In the genomic region with DNA sequence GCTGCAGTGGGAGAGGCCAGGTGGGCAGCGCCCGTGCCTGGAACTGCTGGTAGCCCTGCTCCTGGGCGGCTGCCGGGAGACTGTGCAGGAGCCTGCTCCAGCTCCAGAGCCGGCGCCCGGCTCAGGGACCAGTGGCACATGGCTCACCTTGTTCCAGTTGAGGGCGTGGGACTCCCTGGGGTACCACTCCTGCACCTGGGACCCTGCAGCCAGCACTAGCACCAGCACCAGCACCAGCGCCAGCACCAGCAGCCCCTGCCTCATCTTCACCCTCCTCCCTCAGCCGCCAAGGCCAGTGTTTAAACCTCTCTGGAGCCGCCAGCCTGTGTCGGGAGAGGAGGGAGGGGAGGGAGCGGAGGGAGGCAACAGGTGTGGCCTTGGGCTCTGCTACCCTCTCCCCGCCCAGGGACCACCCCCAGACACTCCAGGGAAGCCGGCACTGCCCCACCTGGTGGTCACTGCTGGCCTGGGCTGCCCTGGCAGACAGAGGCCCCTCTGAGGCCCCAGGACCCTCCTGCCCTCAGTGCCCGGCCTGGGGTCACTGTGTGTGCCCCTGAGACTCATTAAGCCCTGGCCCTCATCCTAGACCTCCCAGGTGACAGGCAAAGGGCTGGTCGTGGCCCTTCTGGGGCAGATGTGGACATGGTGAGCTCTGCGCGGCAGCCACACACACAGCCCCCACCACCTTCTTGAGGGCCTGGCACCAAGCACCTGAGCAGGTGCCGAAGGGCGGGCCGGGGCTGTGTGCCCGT, we compare ENCODE assay signal across 9 cellular contexts. TPM values are rescaled to one million over a fixed set of nuclear protein-coding genes. Genes with fewer than 3 reads are reported as not detected.
A peak's percentile ranks its signal among the peaks of the same experiment; 100 is the strongest.
DNase-seq lines count a peak whose midpoint lies in the region; ATAC-seq, FAIRE-seq and TF ChIP-seq lines count a peak whose summit lies in the region.
"Had no signal": no experiment of that assay in that cellular context is flagged by ENCODE, and none has a peak within 500 bp of the region (broad histone marks: within the 10 kb centered on the region; RNA-seq: fewer than 3 reads in every experiment).

A gene (minus strand): TSS at position 301 of the 752 bp plus-strand sequence. CDS start 37 bp downstream, at position 264.

- 62% methylated on average over 14 of the region's 23 CpGs; no CpG with 5 or more reads in 1 of the 2 experiments for WGBS in H1 (ENCODE audit: extremely low coverage in 1 of 2, insufficient coverage in 1 of 2, insufficient read length in 1 of 2, insufficient replicate concordance in 2 of 2, low coverage in 1 of 2, low lambda C conversion rate in 2 of 2, missing lambda C conversion rate in 1 of 2), 2 experiments

- H3K27me3 ChIP-seq in DOHH2 (ENCODE audit: control insufficient read depth, low read length) = peaks cover 45% of the 10 kb centered on the region
- H3K27me3 ChIP-seq in H1 (replicated peaks in 1 of 4; ENCODE audit: control insufficient read depth in 3 of 4, extremely low read depth in 1 of 4, insufficient read depth in 3 of 4, low read length in 3 of 4) = peaks cover 0 to 4% (median 0%) of the 10 kb centered on the region in 4 experiments; a peak in 2 of 7 replicates

- no peaks in the 10 kb centered on the region for H3F3A ChIP-seq in DOHH2 (ENCODE audit: control insufficient read depth, insufficient read depth)

- H2BK15ac ChIP-seq in H1 (ENCODE audit: low read length) = peak within 1 kb of the TSS; percentile 75; the same call in 1 of the 2 replicates

- peak within 1 kb of the TSS; percentile 23 for H3K4ac ChIP-seq in H1 (replicated peaks; ENCODE audit: insufficient read length, low read depth, low read length)

- no peak for TF ChIP-seq POLR2A in H1 (IDR thresholded peaks at IDR 0.05; ENCODE audit: control extremely low read depth in 1 of 2, low read depth in 2 of 2, low read length in 2 of 2)

- peak within 1 kb of the TSS; percentile 75 for H3K4me2 ChIP-seq in DOHH2 (ENCODE audit: low read length)
- H3K4me2 ChIP-seq in H1 (ENCODE audit: insufficient read depth in 1 of 2, low read depth in 2 of 2, low read length in 2 of 2) = peak within 1 kb of the TSS; percentile 23 to 57; a peak in 3 of 4 replicates

- no peak within 1 kb of the TSS for H3K27ac ChIP-seq in DOHH2 (ENCODE audit: low read depth, low read length)
- H3K27ac ChIP-seq in H1 (ENCODE audit: low read depth, low read length) = no peak within 1 kb of the TSS

- peak within 1 kb of the TSS; percentile 51 for H4K8ac ChIP-seq in H1 (ENCODE audit: extremely low read depth, insufficient read depth, low read length)

- H2BK120ac ChIP-seq in H1 (replicated peaks; ENCODE audit: low read depth, low read length) = no peak within 1 kb of the TSS

- TF ChIP-seq RAD21 in H1 (IDR thresholded peaks at IDR 0.05 in 1 of 2, conservative IDR thresholded peaks at IDR 0.05 in 1 of 2; ENCODE audit: low read depth in 2 of 2, low read length in 2 of 2) = peak in 1 of 2 experiments; percentile 29; a peak in 1 of 4 replicates

- H3K79me1 ChIP-seq in H1 (ENCODE audit: low read depth, low read length) = no peaks in the 10 kb centered on the region

- 0 out of 2 replicates have a peak within 1 kb of the TSS, but pooled peaks have one; percentile 80 for H2BK20ac ChIP-seq in H1 (ENCODE audit: low read length)

- H3K4me3 Mint-ChIP-seq in progenitor cell of endocrine pancreas (ENCODE audit: low read depth) = no peak within 1 kb of the TSS

- no peak for FAIRE-seq in H1 (lab: Jason Lieb, UNC)

- H3K4me1 ChIP-seq in DOHH2 (ENCODE audit: control insufficient read depth, low read length) (peaks cover 24% of the 10 kb centered on the region), H1 (replicated peaks in 1 of 4; ENCODE audit: control insufficient read depth in 3 of 4, insufficient read depth in 4 of 4, low read length in 3 of 4) (peaks cover 0 to 20% (median 8%) of the 10 kb centered on the region in 4 experiments; a peak in 6 of 7 replicates)

- POLR2A ChIA-PET in H1 (lab: Charles Lee; ENCODE audit: partially characterized antibody) = interaction anchor here (1.2 to 11.7 kb wide), 4 partner anchors 13 to 23 kb away, joined by 3 to 137 read pairs (median 11); a partner anchor contains a TSS

- H3K14ac ChIP-seq in H1 (ENCODE audit: insufficient read length) = no peak within 1 kb of the TSS

- TF ChIP-seq EP300 in H1 (IDR thresholded peaks at IDR 0.05; ENCODE audit: borderline replicate concordance in 1 of 2, low read depth in 2 of 2, low read length in 2 of 2) = no peak

- H2BK12ac ChIP-seq in H1 (ENCODE audit: low read depth, low read length) = peak within 1 kb of the TSS; percentile 68; the same call in 1 of the 2 replicates

- ATAC-seq in HG03457 (IDR thresholded peaks at IDR 0.05; ENCODE audit: unreplicated experiment) (no peak), HG03521 (IDR thresholded peaks at IDR 0.05; ENCODE audit: unreplicated experiment) (no peak)

- CTCF ChIA-PET in H1 (lab: Charles Lee; ENCODE audit: partially characterized antibody) = interaction anchor here (0.6 to 4.8 kb wide), 10 partner anchors 8 to 41 kb away, joined by 3 to 36 read pairs (median 4); a partner anchor contains a TSS

- no peak within 1 kb of the TSS for H2BK5ac ChIP-seq in H1 (ENCODE audit: low read depth, low read length)

- H4K91ac ChIP-seq in H1 (replicated peaks; ENCODE audit: insufficient read length, low read length) = peak within 1 kb of the TSS; percentile 89

- peak within 1 kb of the TSS; percentile 19 for H3K18ac ChIP-seq in H1 (ENCODE audit: extremely low read depth, low read length)

- H3K36me3 ChIP-seq in DOHH2 (ENCODE audit: control insufficient read depth, low read length) (no peaks in the 10 kb centered on the region), H1 (ENCODE audit: control insufficient read depth in 2 of 4, insufficient read depth in 4 of 4, low read length in 3 of 4) (no peaks in the 10 kb centered on the region)

- H4K20me1 ChIP-seq in DOHH2 (ENCODE audit: control insufficient read depth, insufficient read depth, low read depth, low read length) = no peaks in the 10 kb centered on the region
- no peaks in the 10 kb centered on the region for H4K20me1 ChIP-seq in H1 (replicated peaks in 1 of 2; ENCODE audit: control insufficient read depth in 1 of 2, insufficient read depth in 2 of 2, low read length in 2 of 2)

- no peaks in the 10 kb centered on the region for H3K4me1 Mint-ChIP-seq in progenitor cell of endocrine pancreas (ENCODE audit: low read depth)

- H2AK5ac ChIP-seq in H1 (ENCODE audit: low read depth, low read length) = no peak within 1 kb of the TSS

- H3K9me3 ChIP-seq in DOHH2 (ENCODE audit: control insufficient read depth, insufficient read depth, low read length) = no peaks in the 10 kb centered on the region
- no peaks in the 10 kb centered on the region; a peak in 1 of 4 replicates for H3K9me3 ChIP-seq in H1 (ENCODE audit: insufficient read depth in 2 of 2, low read depth in 1 of 2, low read length in 1 of 2)

- no peak within 1 kb of the TSS for H3K9ac ChIP-seq in H1 (replicated peaks in 1 of 4; ENCODE audit: extremely low read depth in 1 of 4, low read depth in 3 of 4, low read length in 3 of 4)

- no peak within 1 kb of the TSS for H2AFZ ChIP-seq in H1 (ENCODE audit: low read length)

- peak; percentile 82 for DNase-seq in NCI-H82 (lab: John Stamatoyannopoulos, UW)
- peak in 1 of 2 experiments; percentile 89 for DNase-seq in H1 (ENCODE audit: low read depth in 1 of 2, low spot score in 2 of 2)
- DNase-seq in progenitor cell of endocrine pancreas (ENCODE audit: low spot score, unreplicated experiment) = peak; percentile 75
- DNase-seq in putamen (ENCODE audit: low spot score) = no peak
- DNase-seq in NCI-H2107 treated with DMSO at 0.1 percent for 48 hours (lab: John Stamatoyannopoulos, UW; ENCODE audit: unreplicated experiment) = no peak
- DNase-seq: MV-4-11 had no signal

- no peak for TF ChIP-seq CTCF in DOHH2 (IDR thresholded peaks at IDR 0.05; ENCODE audit: low read depth, low read length, poor library complexity, severe bottlenecking)
- peak in 2 of 3 experiments; percentile 58 to 72; a peak in 3 of 4 replicates for TF ChIP-seq CTCF in H1 (IDR thresholded peaks at IDR 0.05; ENCODE audit: control extremely low read depth in 1 of 3, insufficient read depth in 1 of 3, low read depth in 1 of 3, low read length in 3 of 3)
- peak; percentile 85 for TF ChIP-seq CTCF in progenitor cell of endocrine pancreas (IDR thresholded peaks at IDR 0.05; ENCODE audit: unreplicated experiment)

- no peak within 1 kb of the TSS for H3K27ac Mint-ChIP-seq in progenitor cell of endocrine pancreas

- H3K23ac ChIP-seq in H1 (ENCODE audit: insufficient read length) = no peak within 1 kb of the TSS

- H3K79me2 ChIP-seq in DOHH2 (ENCODE audit: control insufficient read depth, low read length) (no peaks in the 10 kb centered on the region), H1 (ENCODE audit: control insufficient read depth in 1 of 2, insufficient read depth in 2 of 2, low read length in 2 of 2) (no peaks in the 10 kb centered on the region)

- no peaks in the 10 kb centered on the region for H3K9me2 ChIP-seq in DOHH2 (replicated peaks; ENCODE audit: control insufficient read depth, low read length)

- H3K56ac ChIP-seq in H1 (replicated peaks; ENCODE audit: insufficient read length, low read depth, low read length) = no peak within 1 kb of the TSS

- no peaks in the 10 kb centered on the region for H3K36me3 Mint-ChIP-seq in progenitor cell of endocrine pancreas (ENCODE audit: insufficient read depth)

- H3K23me2 ChIP-seq in H1 (ENCODE audit: low read depth, low read length) = no peaks in the 10 kb centered on the region; the same call in 1 of the 2 replicates

- peak within 1 kb of the TSS; percentile 33 for H4K5ac ChIP-seq in H1 (ENCODE audit: insufficient read length, low read depth, low read length)

- peak within 1 kb of the TSS; percentile 59 for H3K4me3 ChIP-seq in DOHH2 (ENCODE audit: low read length)
- H3K4me3 ChIP-seq in H1 (ENCODE audit: extremely low read depth in 1 of 4, insufficient read depth in 2 of 4, low read depth in 3 of 4, low read length in 4 of 4) = peak within 1 kb of the TSS in 2 of 4 experiments; percentile 19 to 47; a peak in 2 of 8 replicates

- no peaks in the 10 kb centered on the region for H3K9me3 Mint-ChIP-seq in progenitor cell of endocrine pancreas (ENCODE audit: low read depth)

- peaks cover 18% of the 10 kb centered on the region for H3K27me3 Mint-ChIP-seq in progenitor cell of endocrine pancreas

TF ChIP-seq in H1, 55 proteins besides CTCF, POLR2A, EP300 and RAD21 (continues in another document):
- TF ChIP-seq TAF1 (IDR thresholded peaks at IDR 0.05; ENCODE audit: low read depth, low read length) (no peak), JUND (IDR thresholded peaks at IDR 0.05; ENCODE audit: low read length) (no peak), SP4 (IDR thresholded peaks at IDR 0.05; ENCODE audit: low read length) (no peak)

RNA-seq across cellular contexts. Expression of the gene that starts here (rescaled TPM):
- total RNA-seq in H1 (2021; fragmentation: NEBNext Ultra II Directional; extraction: Animal tissue kit (Norgen Biotek cat#: 25700)) = 2.8 and 4.8 TPM in 2 replicates
- polyA plus RNA-seq in H1 (2011; rRNA removed) = 2.6 and 3.5 TPM in 2 replicates
- 3.5 TPM for polyA plus RNA-seq in H1 (2011; cell fraction: cytosol; rRNA removed)
- polyA plus RNA-seq in H1 (2011; cell fraction: nucleus; rRNA removed) = 3.0 TPM
- polyA plus RNA-seq in H1 (2012, experiment 1 of 2) = 1.1 to 2.7 TPM (median 2.4 TPM) in 4 replicates
- 2.3 TPM for polyA plus RNA-seq in H1 (2012, experiment 2 of 2)
- polyA plus RNA-seq in H1 (2013, experiment 1 of 2) = 2.1 TPM
- polyA plus RNA-seq in H1 (2013, experiment 2 of 2) = 2.0 TPM
- 0.98 and 1.5 TPM in 2 replicates for polyA minus RNA-seq in H1 (2011; rRNA and poly(A)+ RNA removed)
- 2.1 TPM for polyA minus RNA-seq in H1 (2011; cell fraction: cytosol; rRNA and poly(A)+ RNA removed)
- 0.60 TPM for polyA minus RNA-seq in H1 (2011; cell fraction: nucleus; rRNA and poly(A)+ RNA removed)
- 0.42 TPM in 1 of 2 replicates, not detected in the other for total RNA-seq in progenitor cell of endocrine pancreas

Comparison
In these comparisons a context has a peak if more than half of its experiments do, and no peak if none do; other contexts are left out.
1. Peak in DNase-seq in progenitor cell of endocrine pancreas; RNA of the gene not detected or under 1 TPM.